In the genomic region with DNA sequence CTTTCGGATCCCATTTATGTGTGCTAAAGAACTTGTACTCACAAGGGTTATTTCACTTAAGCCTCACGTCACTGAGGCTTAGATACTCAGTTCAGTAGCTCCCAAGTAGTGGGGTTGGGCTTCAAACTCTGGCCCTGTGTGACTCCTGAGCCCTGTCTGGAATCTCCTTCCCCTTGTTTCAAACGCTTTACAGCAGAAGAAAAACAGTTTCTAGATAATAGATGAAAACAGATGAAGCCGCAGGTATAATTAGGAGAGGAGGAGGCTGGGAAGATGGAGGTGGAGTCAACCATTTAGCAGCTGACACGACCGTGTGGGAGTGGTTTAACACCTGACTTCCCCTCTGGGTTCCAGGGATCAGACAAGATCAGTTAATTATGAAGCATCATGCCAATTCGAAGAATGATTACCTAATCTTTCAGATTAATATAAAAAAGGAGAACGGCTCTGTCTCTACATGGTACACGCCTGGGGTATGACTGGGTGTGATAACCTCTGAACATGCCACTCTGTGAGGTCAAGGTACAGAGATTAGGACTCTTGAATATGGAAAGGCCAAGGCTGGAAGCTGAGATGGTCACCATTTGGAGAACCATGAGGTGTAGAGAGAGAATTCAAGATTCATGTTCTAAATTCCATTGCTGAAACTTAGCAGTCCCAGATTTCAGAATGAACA, we compare ENCODE assay signal across 18 cellular contexts. TPM values are rescaled to one million over a fixed set of nuclear protein-coding genes. Genes with fewer than 3 reads are reported as not detected.
DNase-seq lines count a peak whose midpoint lies in the region; ATAC-seq and TF ChIP-seq lines count a peak whose summit lies in the region.
"Had no signal": no experiment of that assay in that cellular context is flagged by ENCODE, and none has a peak within 500 bp of the region (broad histone marks: within the 10 kb centered on the region; RNA-seq: fewer than 3 reads in every experiment).

No MANE protein-coding gene starts in this region.

- H3K4me3 Mint-ChIP-seq in Caco-2 (ENCODE audit: unreplicated experiment): no peak overlapping the region
- H3K4me3 Mint-ChIP-seq: activated naive CD4-positive, alpha-beta T cell treated with anti-CD3 and anti-CD28 coated beads for 36 hours had no signal

- CTCF ChIA-PET in Caco-2 (lab: Charles Lee): no interaction called here

- no peak overlapping the region for H3K4me2 ChIP-seq in osteoblast (ENCODE audit: insufficient read depth, low read length)

- H3K9me3 ChIP-seq in Caco-2 (no peaks in the 10 kb centered on the region), esophagus muscularis mucosa (no peaks in the 10 kb centered on the region), osteoblast (ENCODE audit: low read depth, low read length) (no peaks in the 10 kb centered on the region)
- H3K9me3 ChIP-seq: gastrocnemius medialis, Peyer's patch had no signal

- WGBS in esophagus muscularis mucosa: 59% methylated on average over 9 of the region's 9 CpGs

- no peak for TF ChIP-seq CTCF in Caco-2 (IDR thresholded peaks at IDR 0.05; ENCODE audit: insufficient read depth in 1 of 2, low read depth in 1 of 2, low read length in 1 of 2, severe bottlenecking in 1 of 2, unreplicated experiment in 1 of 2)
- no peak for TF ChIP-seq CTCF in esophagus muscularis mucosa (IDR thresholded peaks at IDR 0.05)
- no peak for TF ChIP-seq CTCF in osteoblast (IDR thresholded peaks at IDR 0.05; ENCODE audit: extremely low read depth, low read depth, low read length)

- H3K27ac Mint-ChIP-seq in Caco-2 (ENCODE audit: unreplicated experiment): peak overlapping the region; percentile 15
- H3K27ac Mint-ChIP-seq: activated naive CD4-positive, alpha-beta T cell treated with anti-CD3 and anti-CD28 coated beads for 36 hours had no signal

- BruUV-seq in Caco-2 (replicated peaks; lab: Mats Ljungman, UMichigan): no TSS peak

- no peaks in the 10 kb centered on the region for H3K27me3 Mint-ChIP-seq in Caco-2 (ENCODE audit: insufficient read depth, unreplicated experiment)

- POLR2A ChIA-PET in Caco-2 (lab: Charles Lee): no interaction called here

- H4K20me1 ChIP-seq in osteoblast (ENCODE audit: insufficient read depth, low read length): peaks cover 10% of the 10 kb centered on the region

- peaks cover 12% of the 10 kb centered on the region for H3K4me1 ChIP-seq in Caco-2
- peaks cover 35 to 99% (median 95%) of the 10 kb centered on the region in 4 donors for H3K4me1 ChIP-seq in esophagus muscularis mucosa
- peaks cover 17% of the 10 kb centered on the region for H3K4me1 ChIP-seq in osteoblast (ENCODE audit: insufficient read depth, low read length)

- peak overlapping the region; percentile 82 to 97 (median 88) for H3K27ac ChIP-seq in esophagus muscularis mucosa (replicated peaks in 1 of 4)
- peak overlapping the region; percentile 24 for H3K27ac ChIP-seq in osteoblast (ENCODE audit: low read depth, low read length)
- H3K27ac ChIP-seq: gastrocnemius medialis had no signal

- H3K4me3 ChIP-seq in Caco-2 (ENCODE audit: low read depth, low read length): no peak overlapping the region
- H3K4me3 ChIP-seq in esophagus muscularis mucosa: no peak overlapping the region
- H3K4me3 ChIP-seq in osteoblast (ENCODE audit: insufficient read depth, low read length): no peak overlapping the region
- H3K4me3 ChIP-seq: gastrocnemius medialis, Peyer's patch had no signal

- H3K9me3 Mint-ChIP-seq in Caco-2 (ENCODE audit: unreplicated experiment): no peaks in the 10 kb centered on the region
- H3K9me3 Mint-ChIP-seq: activated naive CD4-positive, alpha-beta T cell treated with anti-CD3 and anti-CD28 coated beads for 36 hours had no signal

- no peaks in the 10 kb centered on the region for H3K27me3 ChIP-seq in Caco-2 (replicated peaks; ENCODE audit: control insufficient read depth, insufficient read depth, low read length)
- no peaks in the 10 kb centered on the region for H3K27me3 ChIP-seq in esophagus muscularis mucosa
- H3K27me3 ChIP-seq in osteoblast (ENCODE audit: insufficient read depth, low read length): no peaks in the 10 kb centered on the region
- H3K27me3 ChIP-seq: gastrocnemius medialis, Peyer's patch had no signal

- DNase-seq in Caco-2: no peak
- no peak for DNase-seq in esophagus muscularis mucosa (ENCODE audit: extremely low spot score)
- no peak for DNase-seq in osteoblast (ENCODE audit: insufficient read length, low spot score, missing footprints)
- DNase-seq in NCI-H146 treated with DMSO at 0.1 percent for 48 hours (lab: John Stamatoyannopoulos, UW; ENCODE audit: unreplicated experiment): no peak
- no peak for DNase-seq in epidermal melanocyte (ENCODE audit: insufficient read length, low spot score)
- no peak for DNase-seq in NCI-H82 treated with DMSO at 0.1 percent for 48 hours (lab: John Stamatoyannopoulos, UW; ENCODE audit: unreplicated experiment)
- DNase-seq: activated CD4-positive, CD25-positive, alpha-beta regulatory T cell treated with anti-CD3 and anti-CD28 coated beads, Interleukin-2, amount 50 U/mL, for 72 hours; activated naive CD4-positive, alpha-beta T cell treated with anti-CD3 and anti-CD28 coated beads for 36 hours; central memory CD4-positive, alpha-beta T cell; gastrocnemius medialis; GF-D8; NCI-H1694 treated with DMSO at 0.1 percent for 48 hours; NCI-H524 treated with DMSO at 0.1 percent for 48 hours; posterior cingulate gyrus; T-helper 1 cell had no signal

- H2AFZ ChIP-seq in osteoblast (ENCODE audit: low read length): no peak overlapping the region

- peak; percentile 10 for ATAC-seq in SK-N-SH treated with all-trans-retinoic acid at 6 μM for 48 hours
- ATAC-seq in HG03469 (IDR thresholded peaks at IDR 0.05; ENCODE audit: unreplicated experiment): no peak
- ATAC-seq: gastrocnemius medialis had no signal

- peaks cover 16% of the 10 kb centered on the region for H3K4me1 Mint-ChIP-seq in Caco-2 (ENCODE audit: low read depth, unreplicated experiment)

- peaks cover 27% of the 10 kb centered on the region for H3K36me3 Mint-ChIP-seq in Caco-2 (ENCODE audit: insufficient read depth, unreplicated experiment)

- H3K79me2 ChIP-seq in osteoblast (ENCODE audit: insufficient read depth, low read length): no peaks in the 10 kb centered on the region

- intact Hi-C loops in Caco-2 (cut with micrococcal nuclease; ENCODE audit: unreplicated experiment) (loop anchor here (2.0 kb wide), 1 partner anchor 19 kb away; no protein-coding TSS in a partner anchor), esophagus muscularis mucosa (cut with DNase I) (no loop called here)

- H3K36me3 ChIP-seq in Caco-2 (ENCODE audit: control insufficient read depth, insufficient read depth, low read length): no peaks in the 10 kb centered on the region
- H3K36me3 ChIP-seq in esophagus muscularis mucosa: peaks cover 1 to 42% (median 30%) of the 10 kb centered on the region in 4 donors
- peaks cover 34% of the 10 kb centered on the region for H3K36me3 ChIP-seq in osteoblast (ENCODE audit: insufficient read depth, low read length)
- H3K36me3 ChIP-seq: gastrocnemius medialis had no signal

- no peak for TF ChIP-seq POLR2A in esophagus muscularis mucosa (IDR thresholded peaks at IDR 0.05; ENCODE audit: low read depth)

- TF ChIP-seq EP300 in esophagus muscularis mucosa (IDR thresholded peaks at IDR 0.05): no peak

TF ChIP-seq in SK-N-SH treated with all-trans-retinoic acid at 6 μM for 48 hours, 23 proteins besides CTCF, POLR2A, EP300 and RAD21:
- TF ChIP-seq, protein P1, sequence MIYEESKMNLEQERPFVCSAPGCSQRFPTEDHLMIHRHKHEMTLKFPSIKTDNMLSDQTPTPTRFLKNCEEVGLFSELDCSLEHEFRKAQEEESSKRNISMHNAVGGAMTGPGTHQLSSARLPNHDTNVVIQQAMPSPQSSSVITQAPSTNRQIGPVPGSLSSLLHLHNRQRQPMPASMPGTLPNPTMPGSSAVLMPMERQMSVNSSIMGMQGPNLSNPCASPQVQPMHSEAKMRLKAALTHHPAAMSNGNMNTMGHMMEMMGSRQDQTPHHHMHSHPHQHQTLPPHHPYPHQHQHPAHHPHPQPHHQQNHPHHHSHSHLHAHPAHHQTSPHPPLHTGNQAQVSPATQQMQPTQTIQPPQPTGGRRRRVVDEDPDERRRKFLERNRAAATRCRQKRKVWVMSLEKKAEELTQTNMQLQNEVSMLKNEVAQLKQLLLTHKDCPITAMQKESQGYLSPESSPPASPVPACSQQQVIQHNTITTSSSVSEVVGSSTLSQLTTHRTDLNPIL (CRISPR knock-in tag; IDR thresholded peaks at IDR 0.05; ENCODE audit: low read depth): 0 out of 2 replicates have a peak, but pooled peaks have one; percentile 7
- no peak for TF ChIP-seq BACH2 (CRISPR knock-in tag; IDR thresholded peaks at IDR 0.05; ENCODE audit: borderline replicate concordance)

RNA-seq across cellular contexts. Expression of a gene that starts 31.1 kb away (rescaled TPM):
- total RNA-seq in Caco-2 (2022): 193 and 209 TPM in 2 replicates
- 1,000 to 10,000 TPM; 5,599 to 7,718 (median 6,496) TPM for total RNA-seq in esophagus muscularis mucosa
- 1,563 and 1,708 TPM in 2 replicates for total RNA-seq in osteoblast

RNA-seq across cellular contexts. Expression of a gene that starts 48.0 kb away (rescaled TPM):
- total RNA-seq in Caco-2 (2022) (8.4 and 8.8 TPM in 2 replicates), esophagus muscularis mucosa (10 to 100 TPM; 15.4 to 22.8 (median 18.7) TPM), osteoblast (51.6 and 52.8 TPM in 2 replicates)
